In the genomic region with DNA sequence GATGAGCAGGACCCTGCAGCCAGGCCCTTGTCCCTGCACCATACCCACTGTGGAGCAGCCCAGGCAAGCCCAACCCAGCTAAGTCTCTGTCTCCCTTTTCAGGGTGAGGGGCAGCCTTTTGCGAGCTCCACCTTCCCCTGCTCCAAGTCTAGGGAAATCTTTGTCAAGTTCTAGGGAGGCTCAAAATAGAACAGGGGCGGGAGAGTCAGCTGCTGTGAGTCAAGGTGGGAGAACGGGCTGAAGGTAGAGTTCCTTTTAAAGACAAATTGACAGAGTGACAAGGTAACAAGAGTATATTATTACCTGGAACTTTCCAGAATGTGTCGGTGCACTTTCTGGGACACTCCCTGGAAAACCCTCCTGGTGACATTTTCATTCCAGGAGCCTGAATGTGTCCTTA, we compare ENCODE assay signal across 4 cellular contexts.
"Had no signal": no experiment of that assay in that cellular context is flagged by ENCODE, and none has a peak within 500 bp of the region (broad histone marks: within the 10 kb centered on the region; RNA-seq: fewer than 3 reads in every experiment).

No MANE protein-coding gene starts in this region.

- H3K27ac Mint-ChIP-seq: IgD-negative memory B cell had no signal

- DNase-seq: KBM-7 had no signal

- H3K4me3 Mint-ChIP-seq: IgD-negative memory B cell had no signal

- H3K4me1 Mint-ChIP-seq: IgD-negative memory B cell had no signal

- H3K27ac ChIP-seq: HL-60 had no signal

- H3K36me3 Mint-ChIP-seq: IgD-negative memory B cell had no signal

- H3K27me3 Mint-ChIP-seq: IgD-negative memory B cell had no signal

- H3K4me3 ChIP-seq: K562 had no signal
